ENCODE assay signal across 8 cellular contexts in the genomic region with DNA sequence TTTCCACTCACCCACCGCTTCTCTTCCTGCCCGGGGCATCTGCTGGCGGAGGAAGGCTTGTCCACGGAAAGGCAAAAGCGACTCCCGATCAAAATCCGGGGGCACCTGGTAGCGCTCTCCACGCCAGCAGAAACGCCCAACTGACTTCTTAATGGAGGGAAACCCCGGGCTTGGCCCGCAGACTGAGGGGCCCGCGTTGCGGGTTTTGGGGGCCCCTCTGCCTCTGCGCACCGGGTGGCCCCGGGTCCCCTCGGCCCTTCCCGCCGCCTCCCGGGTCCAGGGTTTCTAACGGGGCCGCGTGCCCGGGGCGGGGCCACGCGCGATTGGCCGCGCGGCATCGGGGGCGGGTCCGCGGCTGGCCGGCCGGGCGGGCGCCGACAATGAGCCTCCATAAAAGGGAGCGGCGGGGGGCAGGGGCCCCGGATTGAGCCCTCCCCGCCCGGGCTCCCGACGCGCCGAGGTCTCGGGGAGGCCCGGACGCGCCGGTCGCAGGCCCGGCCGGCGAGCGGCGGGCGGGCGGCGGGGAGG. TPM values are rescaled to one million over a fixed set of nuclear protein-coding genes. Genes with fewer than 3 reads are reported as not detected.
A peak's percentile ranks its signal among the peaks of the same experiment; 100 is the strongest.
DNase-seq lines count a peak whose midpoint lies in the region; ATAC-seq, FAIRE-seq and TF ChIP-seq lines count a peak whose summit lies in the region.

A gene with protein sequence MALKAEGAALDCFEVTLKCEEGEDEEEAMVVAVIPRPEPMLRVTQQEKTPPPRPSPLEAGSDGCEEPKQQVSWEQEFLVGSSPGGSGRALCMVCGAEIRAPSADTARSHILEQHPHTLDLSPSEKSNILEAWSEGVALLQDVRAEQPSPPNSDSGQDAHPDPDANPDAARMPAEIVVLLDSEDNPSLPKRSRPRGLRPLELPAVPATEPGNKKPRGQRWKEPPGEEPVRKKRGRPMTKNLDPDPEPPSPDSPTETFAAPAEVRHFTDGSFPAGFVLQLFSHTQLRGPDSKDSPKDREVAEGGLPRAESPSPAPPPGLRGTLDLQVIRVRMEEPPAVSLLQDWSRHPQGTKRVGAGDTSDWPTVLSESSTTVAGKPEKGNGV (plus strand): TSS at position 422 of the 528 bp plus-strand sequence. CDS start 231 bp downstream, outside the sequence.

- H3K4me3 ChIP-seq in right atrium auricular region: peak within 1 kb of the TSS; percentile 83 to 84
- H3K4me3 ChIP-seq in psoas muscle: peak within 1 kb of the TSS; percentile 82

- TF ChIP-seq POLR2A in GM12892 (IDR thresholded peaks at IDR 0.05; ENCODE audit: low read depth, low read length): peak; percentile 79; the same call in 1 of the 2 replicates

- no peaks in the 10 kb centered on the region for H3K27me3 ChIP-seq in right atrium auricular region
- H3K27me3 ChIP-seq in psoas muscle (ENCODE audit: insufficient read depth in 3 of 3, low read length in 2 of 3): no peaks in the 10 kb centered on the region

- H3K9me3 ChIP-seq in right atrium auricular region: no peaks in the 10 kb centered on the region
- no peaks in the 10 kb centered on the region for H3K9me3 ChIP-seq in psoas muscle

- peak; percentile 96 for FAIRE-seq in GM12892 (lab: Jason Lieb, UNC)
- FAIRE-seq in urothelium cell line (lab: Jason Lieb, UNC): no peak

- TF ChIP-seq CTCF in right atrium auricular region (IDR thresholded peaks at IDR 0.05) (no peak), psoas muscle (IDR thresholded peaks at IDR 0.05) (no peak)

- 1 to 2% (median 1%) methylated on average over 26 to 65 of the region's 65 CpGs for WGBS in psoas muscle, 3 donors

- ATAC-seq in HG02642 (IDR thresholded peaks at IDR 0.05; ENCODE audit: poor library complexity, unreplicated experiment) (peak; percentile 87), psoas muscle (peak; percentile 91 to 96 (median 94))

- peaks cover 0 to 18% of the 10 kb centered on the region in 2 donors for H3K4me1 ChIP-seq in right atrium auricular region
- H3K4me1 ChIP-seq in psoas muscle: peaks cover 11% of the 10 kb centered on the region

- DNase-seq in GM12892 (ENCODE audit: insufficient read length): peak; percentile 93
- peak; percentile 85 for DNase-seq in NCI-H1105 treated with DMSO at 0.1 percent for 48 hours (lab: John Stamatoyannopoulos, UW)
- peak; percentile 6 to 91 (median 74) for DNase-seq in anterior cingulate cortex (lab: John Stamatoyannopoulos, UW)
- peak; percentile 66 for DNase-seq in right atrium auricular region (ENCODE audit: low spot score)
- peak; percentile 83 to 89 for DNase-seq in psoas muscle
- DNase-seq in urothelium cell line (ENCODE audit: low spot score): peak; percentile 95

- intact Hi-C loops in T-helper 2 cell treated with Interferon-gamma antibody and Interleukin-4, amounts not matched to agents 100 ng/mL and 5 ng/mL, for 36 hours (cut with micrococcal nuclease): loop anchor here (1.0 kb wide), 2 partner anchors 25 to 45 kb away; partner anchors contain the start of gene ZFTA
- intact Hi-C loops in psoas muscle (cut with DNase I): loop anchor here in 1 of 2 donors (2.0 kb wide), 1 partner anchor 46 kb away; no protein-coding TSS in a partner anchor

- H3K27ac ChIP-seq in right atrium auricular region (peak within 1 kb of the TSS; percentile 79 to 80), psoas muscle (peak within 1 kb of the TSS; percentile 52)

- H3K36me3 ChIP-seq in right atrium auricular region (peaks cover 4% of the 10 kb centered on the region), psoas muscle (ENCODE audit: insufficient read depth in 1 of 2, low read depth in 1 of 2) (peaks cover 0 to 18% of the 10 kb centered on the region in 2 donors)

RNA-seq across cellular contexts. Expression of the gene that starts here (rescaled TPM):
- polyA plus RNA-seq in GM12892 (2012; ENCODE audit: missing spikeins): 13.5 TPM
- total RNA-seq in T-helper 2 cell treated with Interferon-gamma antibody and Interleukin-4, amounts not matched to agents 100 ng/mL and 5 ng/mL, for 36 hours: 50.7 and 52.9 TPM in 2 replicates
- 10 to 100 TPM in 1 of 2 donors, 1 to 10 TPM in 1; 7.0 to 12.1 TPM for total RNA-seq in right atrium auricular region
- total RNA-seq in psoas muscle: 1 to 10 TPM; 3.8 to 8.8 (median 6.9) TPM
- 1 to 10 TPM; 2.7 to 4.7 (median 4.6) TPM for polyA plus RNA-seq in psoas muscle

Comparison
In these comparisons a context has a peak if more than half of its experiments do, and no peak if none do; other contexts are left out.
1. Peak in every context shown above with its lines: DNase-seq, ATAC-seq, H3K4me3 ChIP-seq and H3K27ac ChIP-seq.